ENCODE assay signal across 8 cellular contexts in genomic region chrX:10110984-10111363, GRCh38. TPM values are rescaled to one million over a fixed set of nuclear protein-coding genes. Genes with fewer than 3 reads are reported as not detected.
DNase-seq lines count a peak whose midpoint lies in the region; ATAC-seq and TF ChIP-seq lines count a peak whose summit lies in the region.

No MANE protein-coding gene starts in this region.

- no peak overlapping the region for H2AFZ ChIP-seq in fibroblast of lung (ENCODE audit: low read length)

- no peaks in the 10 kb centered on the region for H3K27me3 ChIP-seq in fibroblast of lung (ENCODE audit: control insufficient read depth, insufficient read depth, low read length)

- no peak for TF ChIP-seq CTCF in fibroblast of lung (conservative IDR thresholded peaks at IDR 0.05 in 1 of 2, IDR thresholded peaks at IDR 0.05 in 1 of 2; ENCODE audit: low read depth in 1 of 2, low read length in 2 of 2)

- no peak overlapping the region for H3K4me2 ChIP-seq in fibroblast of lung (ENCODE audit: extremely low read depth, insufficient read depth, low read length)

- no peaks in the 10 kb centered on the region for H3K9me3 ChIP-seq in fibroblast of lung (ENCODE audit: control insufficient read depth, insufficient read depth, low read depth, low read length)

- H4K20me1 ChIP-seq in fibroblast of lung (ENCODE audit: control insufficient read depth, extremely low read depth, insufficient read depth, low read length), result no peaks in the 10 kb centered on the region

- ATAC-seq in HG02623 (IDR thresholded peaks at IDR 0.05; ENCODE audit: unreplicated experiment), result peak; percentile 35

- DNase-seq in CD1c-positive myeloid dendritic cell (ENCODE audit: extremely low spot score), result peak; percentile 74
- DNase-seq in activated CD4-positive, alpha-beta T cell treated with anti-CD3 and anti-CD28 coated beads for 4 hours, result peak; percentile 66 to 77
- no peak for DNase-seq in fibroblast of lung (ENCODE audit: low read depth in 2 of 2)
- peak; percentile 69 for DNase-seq in stimulated activated CD8-positive, alpha-beta memory T cell treated with anti-CD3 and anti-CD28 coated beads, Interleukin-4, amount 100 ng/mL, for 48 hours
- no peak for DNase-seq in OCI-M2 (lab: John Stamatoyannopoulos, UW; ENCODE audit: unreplicated experiment)
- no peak for DNase-seq in NCI-H2029 (lab: John Stamatoyannopoulos, UW)
- no peak for DNase-seq in medulla oblongata (ENCODE audit: extremely low spot score)

- H3K4me3 ChIP-seq in fibroblast of lung (replicated peaks in 1 of 4; ENCODE audit: control extremely low read depth in 1 of 4, insufficient read depth in 1 of 4, low read depth in 3 of 4, low read length in 4 of 4), result no peak overlapping the region

- no peaks in the 10 kb centered on the region for H3K79me2 ChIP-seq in fibroblast of lung (ENCODE audit: control insufficient read depth, insufficient read depth, low read length)

- peaks cover 3% of the 10 kb centered on the region for H3K36me3 ChIP-seq in fibroblast of lung (ENCODE audit: control insufficient read depth, insufficient read depth, low read length)

- peaks cover 5% of the 10 kb centered on the region for H3K4me1 ChIP-seq in fibroblast of lung (ENCODE audit: control insufficient read depth, extremely low read depth, insufficient read depth, low read length)

- no peak overlapping the region for H3K9ac ChIP-seq in fibroblast of lung (ENCODE audit: insufficient read depth, low read length)

- H3K27ac ChIP-seq in fibroblast of lung (ENCODE audit: insufficient read depth, low read length), result peak overlapping the region; percentile 10

RNA-seq across cellular contexts. Expression of gene CLCN4, which starts 45.8 kb away (rescaled TPM):
- total RNA-seq in fibroblast of lung, result 2.1 and 4.0 TPM in 2 replicates
- polyA plus RNA-seq in fibroblast of lung, result 0.70 and 2.2 TPM in 2 replicates
- 0.62 and 1.6 TPM in 2 replicates for polyA plus RNA-seq in fibroblast of lung (2012)
- polyA minus RNA-seq in fibroblast of lung (ENCODE audit: low replicate concordance), result 2.0 and 5.9 TPM in 2 replicates

Comparison
In these comparisons a context has a peak if more than half of its experiments do, and no peak if none do; other contexts are left out.
1. DNase-seq: peak in CD1c-positive myeloid dendritic cell (single experiment), activated CD4-positive, alpha-beta T cell treated with anti-CD3 and anti-CD28 coated beads for 4 hours (2 of 2) and stimulated activated CD8-positive, alpha-beta memory T cell treated with anti-CD3 and anti-CD28 coated beads, Interleukin-4, amount 100 ng/mL, for 48 hours (single experiment); none in fibroblast of lung (0 of 2), OCI-M2 (single experiment), NCI-H2029 (single experiment) and medulla oblongata (single experiment).